ENCODE assay signal across 9 cellular contexts in genomic region chr10:59175538-59176240, GRCh38. TPM values are rescaled to one million over a fixed set of nuclear protein-coding genes. Genes with fewer than 3 reads are reported as not detected.
DNase-seq lines count a peak whose midpoint lies in the region; ATAC-seq, FAIRE-seq and TF ChIP-seq lines count a peak whose summit lies in the region.
"Had no signal": no experiment of that assay in that cellular context is flagged by ENCODE, and none has a peak within 500 bp of the region (broad histone marks: within the 10 kb centered on the region; RNA-seq: fewer than 3 reads in every experiment).

No MANE protein-coding gene starts in this region.

- H3K9me3 ChIP-seq in HUES6 (ENCODE audit: control insufficient read depth, insufficient read depth, low read depth, low read length) (no peaks in the 10 kb centered on the region), small intestine (ENCODE audit: control insufficient read depth, low read depth) (no peaks in the 10 kb centered on the region)
- H3K9me3 ChIP-seq: ovary had no signal

- no peak for TF ChIP-seq CTCF in VCaP (conservative IDR thresholded peaks at IDR 0.05)

- 5 to 10% (median 6%) methylated on average over 26 of the region's 26 CpGs for WGBS in small intestine, 3 donors

- H3K4me1 ChIP-seq in HUES6 (ENCODE audit: control insufficient read depth, insufficient read depth, low read length) (no peaks in the 10 kb centered on the region), small intestine (ENCODE audit: control insufficient read depth in 2 of 2, insufficient read depth in 1 of 2, low read depth in 1 of 2, low read length in 1 of 2) (peaks cover 0 to 4% of the 10 kb centered on the region in 2 donors)

- ATAC-seq in HG03432 (IDR thresholded peaks at IDR 0.05; ENCODE audit: unreplicated experiment): no peak

- DNase-seq in iPS-NIHi11 (ENCODE audit: low spot score) (peak; percentile 2), small intestine (peak; percentile 59), CD1c-positive myeloid dendritic cell (ENCODE audit: extremely low spot score) (no peak)
- DNase-seq in stimulated activated CD8-positive, alpha-beta memory T cell treated with anti-CD3 and anti-CD28 coated beads, Interleukin-4, amount 100 ng/mL, for 48 hours: no peak
- DNase-seq: activated naive CD4-positive, alpha-beta T cell had no signal

- peak overlapping the region; percentile 61 for H3K4me3 ChIP-seq in HUES6 (ENCODE audit: low read depth, low read length)
- H3K4me3 ChIP-seq in small intestine (ENCODE audit: low read depth in 1 of 2, low read length in 2 of 2): peak overlapping the region in 1 of 2 donors; percentile 84

- H3K36me3 ChIP-seq in HUES6 (ENCODE audit: control insufficient read depth, insufficient read depth, low read length): no peaks in the 10 kb centered on the region
- H3K36me3 ChIP-seq in small intestine (ENCODE audit: control insufficient read depth in 2 of 2, insufficient read depth in 2 of 2, low read length in 2 of 2): no peaks in the 10 kb centered on the region
- H3K36me3 ChIP-seq: ovary had no signal

- H3K9ac ChIP-seq in HUES6 (ENCODE audit: low read length): no peak overlapping the region

- FAIRE-seq in small intestine (lab: Jason Lieb, UNC): no peak

- H3K27me3 ChIP-seq in HUES6 (ENCODE audit: control insufficient read depth, insufficient read depth, low read length): peaks cover 61% of the 10 kb centered on the region
- peaks cover 0 to 3% of the 10 kb centered on the region in 2 donors for H3K27me3 ChIP-seq in small intestine (ENCODE audit: control insufficient read depth in 2 of 2, insufficient read depth in 2 of 2, low read length in 2 of 2)
- H3K27me3 ChIP-seq: ovary had no signal

- H3K27ac ChIP-seq in HUES6 (ENCODE audit: low read depth, low read length) (no peak overlapping the region), VCaP (peak overlapping the region; percentile 94), small intestine (ENCODE audit: low read depth in 1 of 2, low read length in 1 of 2) (peak overlapping the region; percentile 42 to 72)
- H3K27ac ChIP-seq: ovary had no signal

RNA-seq across cellular contexts. Expression of gene PHYHIPL, which starts 0.8 kb away (rescaled TPM):
- polyA plus RNA-seq in small intestine: 10 to 100 TPM in 2 of 3 donors, 1 to 10 TPM in 1; 7.0 to 19.7 (median 12.1) TPM

Comparison
In these comparisons a context has a peak if more than half of its experiments do, and no peak if none do; other contexts are left out.
1. DNase-seq: peak in iPS-NIHi11 (single experiment) and small intestine (single experiment); none in CD1c-positive myeloid dendritic cell (single experiment) and stimulated activated CD8-positive, alpha-beta memory T cell treated with anti-CD3 and anti-CD28 coated beads, Interleukin-4, amount 100 ng/mL, for 48 hours (single experiment).